8 cellular contexts compared by ENCODE assay signal in the genomic region with DNA sequence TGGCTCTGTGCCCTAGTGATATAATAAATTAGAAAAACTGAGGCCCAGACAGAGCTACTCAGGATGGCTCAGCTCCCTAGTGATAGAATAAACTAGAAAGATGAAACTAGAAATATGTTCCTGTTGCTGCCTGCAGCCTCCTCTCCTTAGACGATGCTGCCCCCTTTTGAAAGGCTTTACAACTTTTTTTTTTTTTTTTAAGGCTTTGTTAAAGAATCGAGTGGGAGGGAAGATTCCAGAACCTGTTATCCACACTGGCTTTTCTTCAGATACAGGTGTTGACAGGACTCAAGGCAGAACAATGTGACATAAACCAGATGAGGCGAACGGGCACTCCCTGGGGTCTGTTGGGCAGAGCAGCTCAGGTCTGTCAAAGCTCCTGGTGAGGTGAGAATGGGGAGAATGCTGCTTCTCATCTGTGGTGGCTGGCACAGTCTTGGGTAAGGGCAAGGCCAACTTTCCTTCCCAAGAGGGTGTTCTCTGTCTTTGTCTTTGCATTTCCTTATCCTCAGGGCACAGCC.
DNase-seq lines count a peak whose midpoint lies in the region; ATAC-seq and TF ChIP-seq lines count a peak whose summit lies in the region.

No MANE protein-coding gene starts in this region.

- peaks cover 5% of the 10 kb centered on the region for H3K4me1 Mint-ChIP-seq in stimulated activated effector memory CD8-positive, alpha-beta T cell treated with anti-CD3 and anti-CD28 coated beads, Interleukin-12 subunit alpha, Interleukin-12 subunit beta, amount 100 ng/mL, for 72 hours

- no peaks in the 10 kb centered on the region for H3K4me1 ChIP-seq in HAP-1

- H3K4me3 ChIP-seq in HAP-1 (no peak overlapping the region), foreskin fibroblast (ENCODE audit: low read depth in 1 of 2, low read length in 2 of 2) (no peak overlapping the region)

- TF ChIP-seq CTCF in foreskin fibroblast (IDR thresholded peaks at IDR 0.05; ENCODE audit: low read depth, low read length) = peak; percentile 66

- no peaks in the 10 kb centered on the region for H3K9me3 ChIP-seq in HAP-1

- H3K4me3 Mint-ChIP-seq in stimulated activated effector memory CD8-positive, alpha-beta T cell treated with anti-CD3 and anti-CD28 coated beads, Interleukin-12 subunit alpha, Interleukin-12 subunit beta, amount 100 ng/mL, for 72 hours = no peak overlapping the region

- in situ Hi-C loops in HAP-1 (cut with MboI; ENCODE audit: low sequenced_read_pairs) = loop anchor here (10.0 to 25.0 kb wide), 2 partner anchors 677 to 1029 kb away; no protein-coding TSS in a partner anchor

- no peaks in the 10 kb centered on the region for H3K9me3 Mint-ChIP-seq in stimulated activated effector memory CD8-positive, alpha-beta T cell treated with anti-CD3 and anti-CD28 coated beads, Interleukin-12 subunit alpha, Interleukin-12 subunit beta, amount 100 ng/mL, for 72 hours

- H3K36me3 Mint-ChIP-seq in stimulated activated effector memory CD8-positive, alpha-beta T cell treated with anti-CD3 and anti-CD28 coated beads, Interleukin-12 subunit alpha, Interleukin-12 subunit beta, amount 100 ng/mL, for 72 hours = no peaks in the 10 kb centered on the region

- H3K36me3 ChIP-seq in HAP-1 (replicated peaks) = no peaks in the 10 kb centered on the region

- no peak for ATAC-seq in stimulated activated effector memory CD8-positive, alpha-beta T cell treated with anti-CD3 and anti-CD28 coated beads, Interleukin-12 subunit alpha, Interleukin-12 subunit beta, amount 100 ng/mL, for 72 hours
- ATAC-seq in HG03457 (IDR thresholded peaks at IDR 0.05; ENCODE audit: unreplicated experiment) = no peak

- no peak overlapping the region for H3K27ac Mint-ChIP-seq in stimulated activated effector memory CD8-positive, alpha-beta T cell treated with anti-CD3 and anti-CD28 coated beads, Interleukin-12 subunit alpha, Interleukin-12 subunit beta, amount 100 ng/mL, for 72 hours

- H3K27me3 ChIP-seq in HAP-1 (ENCODE audit: low read depth) = no peaks in the 10 kb centered on the region

- peak; percentile 56 for DNase-seq in Ammon's horn (ENCODE audit: low spot score)
- DNase-seq in HAP-1 (ENCODE audit: low spot score in 2 of 2) = peak; percentile 20 to 28
- DNase-seq in RPMI7951 (ENCODE audit: low read depth) = peak; percentile 60
- peak; percentile 21 to 60 for DNase-seq in foreskin fibroblast
- peak; percentile 45 for DNase-seq in renal cortical epithelial cell (ENCODE audit: low read depth)
- DNase-seq in stimulated activated effector memory CD8-positive, alpha-beta T cell treated with anti-CD3 and anti-CD28 coated beads, Interleukin-12 subunit alpha, Interleukin-12 subunit beta, amount 100 ng/mL, for 72 hours (ENCODE audit: low spot score in 2 of 2) = no peak
- no peak for DNase-seq in middle frontal gyrus (ENCODE audit: extremely low spot score, low spot score)

Comparison
In these comparisons a context has a peak if more than half of its experiments do, and no peak if none do; other contexts are left out.
1. DNase-seq: peak in Ammon's horn (single experiment), HAP-1 (2 of 2), RPMI7951 (single experiment), foreskin fibroblast (2 of 2) and renal cortical epithelial cell (single experiment); none in stimulated activated effector memory CD8-positive, alpha-beta T cell treated with anti-CD3 and anti-CD28 coated beads, Interleukin-12 subunit alpha, Interleukin-12 subunit beta, amount 100 ng/mL, for 72 hours (0 of 2) and middle frontal gyrus (single experiment).